ENCODE assay signal across 1 cellular context in genomic region chr22:17412232-17412631, GRCh38.
TF ChIP-seq lines count a peak whose summit lies in the region.

No MANE protein-coding gene starts in this region.

TF ChIP-seq in GM23338, 12 proteins besides CTCF, POLR2A, EP300 and RAD21 (continued from another document):
- TF ChIP-seq ZNF462 (CRISPR knock-in tag; IDR thresholded peaks at IDR 0.05), result no peak
- TF ChIP-seq JUNB (IDR thresholded peaks at IDR 0.05; ENCODE audit: unreplicated experiment), result no peak
- no peak for TF ChIP-seq STAT1 (IDR thresholded peaks at IDR 0.05; ENCODE audit: unreplicated experiment)
- no peak for TF ChIP-seq EZH2phosphoT487 (IDR thresholded peaks at IDR 0.05; ENCODE audit: unreplicated experiment)
- TF ChIP-seq ZNF331 (CRISPR knock-in tag; IDR thresholded peaks at IDR 0.05; ENCODE audit: low read depth), result no peak
- TF ChIP-seq CREB1 (CRISPR knock-in tag; IDR thresholded peaks at IDR 0.05; ENCODE audit: low read depth), result no peak
- TF ChIP-seq POLR2AphosphoS5 (IDR thresholded peaks at IDR 0.05; ENCODE audit: low read depth), result no peak
